In the genomic region with DNA sequence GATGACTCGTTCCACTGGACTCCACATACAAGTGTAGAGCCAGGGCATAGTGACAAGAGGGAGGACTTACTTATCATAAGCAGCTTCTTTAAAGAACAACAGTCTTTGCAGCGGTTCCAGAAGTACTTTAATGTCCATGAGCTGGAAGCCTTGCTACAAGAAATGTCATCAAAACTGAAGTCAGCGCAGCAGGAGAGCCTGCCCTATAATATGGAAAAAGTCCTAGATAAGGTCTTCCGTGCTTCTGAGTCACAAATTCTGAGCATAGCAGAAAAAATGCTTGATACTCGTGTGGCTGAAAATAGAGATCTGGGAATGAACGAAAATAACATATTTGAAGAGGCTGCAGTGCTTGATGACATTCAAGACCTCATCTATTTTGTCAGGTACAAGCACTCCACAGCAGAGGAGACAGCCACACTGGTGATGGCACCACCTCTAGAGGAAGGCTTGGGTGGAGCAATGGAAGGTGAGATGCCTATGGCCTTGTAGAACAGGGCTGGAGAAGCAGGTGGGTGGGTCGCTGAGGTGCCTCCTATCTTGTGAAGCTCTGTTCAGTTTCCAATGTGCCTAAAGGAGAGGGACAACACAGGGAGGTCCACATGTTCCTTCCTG, we compare ENCODE assay signal across 19 cellular contexts. TPM values are rescaled to one million over a fixed set of nuclear protein-coding genes. Genes with fewer than 3 reads are reported as not detected.
DNase-seq lines count a peak whose midpoint lies in the region; ATAC-seq, FAIRE-seq and TF ChIP-seq lines count a peak whose summit lies in the region.
"Had no signal": no experiment of that assay in that cellular context is flagged by ENCODE, and none has a peak within 500 bp of the region (broad histone marks: within the 10 kb centered on the region; RNA-seq: fewer than 3 reads in every experiment).

No MANE protein-coding gene starts in this region.

- H3K9ac ChIP-seq in astrocyte (ENCODE audit: low read length) = no peak overlapping the region
- H3K9ac ChIP-seq: BLaER1 had no signal

- no peaks in the 10 kb centered on the region for H4K20me1 ChIP-seq in astrocyte (ENCODE audit: insufficient read depth, low read length)
- H4K20me1 ChIP-seq: BLaER1 had no signal

- no peak overlapping the region for H3K4me3 ChIP-seq in astrocyte (ENCODE audit: insufficient read depth, low read depth, low read length)
- no peak overlapping the region for H3K4me3 ChIP-seq in fibroblast of pulmonary artery (replicated peaks; ENCODE audit: low read depth, low read length)
- no peak overlapping the region for H3K4me3 ChIP-seq in aorta (ENCODE audit: low read length in 2 of 2)
- H3K4me3 ChIP-seq: BLaER1, GM12878 had no signal

- H3K9me3 ChIP-seq in astrocyte (ENCODE audit: insufficient read depth, low read depth, low read length) = no peaks in the 10 kb centered on the region
- no peaks in the 10 kb centered on the region for H3K9me3 ChIP-seq in aorta (ENCODE audit: control insufficient read depth, low read length)
- H3K9me3 ChIP-seq: BLaER1 had no signal

- no peaks in the 10 kb centered on the region for H3K27me3 Mint-ChIP-seq in activated naive CD8-positive, alpha-beta T cell
- H3K27me3 Mint-ChIP-seq in activated naive CD8-positive, alpha-beta T cell treated with anti-CD3 and anti-CD28 coated beads, Interleukin-2, amount 50 U/mL, for 24 hours = no peaks in the 10 kb centered on the region
- H3K27me3 Mint-ChIP-seq in astrocyte (ENCODE audit: low read depth, unreplicated experiment) = no peaks in the 10 kb centered on the region

- no peak for DNase-seq in activated naive CD8-positive, alpha-beta T cell treated with anti-CD3 and anti-CD28 coated beads, Interleukin-2, amount 50 U/mL, for 24 hours
- DNase-seq in astrocyte (ENCODE audit: low read depth) (peak; percentile 71), fibroblast of pulmonary artery (ENCODE audit: low read depth) (peak; percentile 60), NCI-H187 treated with DMSO at 0.1 percent for 48 hours (lab: John Stamatoyannopoulos, UW) (no peak), aorta (no peak)
- DNase-seq: CD8-positive, alpha-beta T cell; HCEC 1CT; NCI-H1092; NCI-H146; NCI-H510A treated with DMSO at 0.1 percent for 48 hours; NCI-H82 had no signal

- peaks cover 45% of the 10 kb centered on the region for H3K36me3 ChIP-seq in astrocyte (ENCODE audit: insufficient read depth, low read length)
- H3K36me3 ChIP-seq in aorta (ENCODE audit: control insufficient read depth in 1 of 2, insufficient read depth in 2 of 2, low read length in 1 of 2) = peaks cover 5% of the 10 kb centered on the region in 2 donors

- H3K27ac ChIP-seq in astrocyte (ENCODE audit: low read depth, low read length) (no peak overlapping the region), aorta (ENCODE audit: low read depth in 1 of 2, low read length in 2 of 2) (peak overlapping the region in 1 of 2 donors; percentile 56)
- H3K27ac ChIP-seq: BLaER1, HL-60 had no signal

- peaks cover 12% of the 10 kb centered on the region for H3K36me3 Mint-ChIP-seq in activated naive CD8-positive, alpha-beta T cell
- H3K36me3 Mint-ChIP-seq in activated naive CD8-positive, alpha-beta T cell treated with anti-CD3 and anti-CD28 coated beads, Interleukin-2, amount 50 U/mL, for 24 hours (ENCODE audit: low read depth) = peaks cover 35% of the 10 kb centered on the region
- peaks cover 19% of the 10 kb centered on the region for H3K36me3 Mint-ChIP-seq in astrocyte (ENCODE audit: low read depth, unreplicated experiment)

- no peaks in the 10 kb centered on the region for H3K79me2 ChIP-seq in astrocyte (ENCODE audit: insufficient read depth, low read length)

- FAIRE-seq in astrocyte (lab: Jason Lieb, UNC) = no peak
- FAIRE-seq: G401.6, GM12878 had no signal

- H3K27me3 ChIP-seq in astrocyte (ENCODE audit: insufficient read depth, low read length) = no peaks in the 10 kb centered on the region
- H3K27me3 ChIP-seq in aorta (ENCODE audit: control insufficient read depth in 1 of 2, insufficient read depth in 2 of 2, low read length in 1 of 2) = no peaks in the 10 kb centered on the region
- H3K27me3 ChIP-seq: BLaER1 had no signal

- H3K4me1 Mint-ChIP-seq in activated naive CD8-positive, alpha-beta T cell (ENCODE audit: low read depth) = peaks cover 10% of the 10 kb centered on the region
- peaks cover 7% of the 10 kb centered on the region for H3K4me1 Mint-ChIP-seq in activated naive CD8-positive, alpha-beta T cell treated with anti-CD3 and anti-CD28 coated beads, Interleukin-2, amount 50 U/mL, for 24 hours
- H3K4me1 Mint-ChIP-seq in astrocyte (ENCODE audit: low read depth, unreplicated experiment) = peaks cover 14% of the 10 kb centered on the region

- peak overlapping the region; percentile 8 for H3K27ac Mint-ChIP-seq in activated naive CD8-positive, alpha-beta T cell
- H3K27ac Mint-ChIP-seq in activated naive CD8-positive, alpha-beta T cell treated with anti-CD3 and anti-CD28 coated beads, Interleukin-2, amount 50 U/mL, for 24 hours = no peak overlapping the region
- no peak overlapping the region for H3K27ac Mint-ChIP-seq in astrocyte (ENCODE audit: unreplicated experiment)

- intact Hi-C loops in aorta (cut with DNase I) = loop anchor here in 1 of 2 donors (10.0 kb wide), 1 partner anchor 45 kb away; a partner anchor contains a TSS

- H2AFZ ChIP-seq in astrocyte (ENCODE audit: low read depth, low read length) = no peak overlapping the region

- ATAC-seq in activated naive CD8-positive, alpha-beta T cell treated with anti-CD3 and anti-CD28 coated beads, Interleukin-2, amount 50 U/mL, for 24 hours = no peak
- ATAC-seq in GM18858 (IDR thresholded peaks at IDR 0.05; ENCODE audit: unreplicated experiment) (no peak), aorta (ENCODE audit: low FRiP score) (no peak), HG03432 (IDR thresholded peaks at IDR 0.05; ENCODE audit: unreplicated experiment) (no peak)
- ATAC-seq: CD8-positive, alpha-beta T cell; GM12878; Panc1 had no signal

- 36 to 55% methylated on average over 7 of the region's 7 CpGs for WGBS in aorta, 2 donors

- H3K4me2 ChIP-seq in astrocyte (ENCODE audit: low read length) = peak overlapping the region; percentile 32
- H3K4me2 ChIP-seq: BLaER1 had no signal

- H3K4me3 Mint-ChIP-seq in activated naive CD8-positive, alpha-beta T cell = no peak overlapping the region
- H3K4me3 Mint-ChIP-seq in activated naive CD8-positive, alpha-beta T cell treated with anti-CD3 and anti-CD28 coated beads, Interleukin-2, amount 50 U/mL, for 24 hours = no peak overlapping the region
- no peak overlapping the region for H3K4me3 Mint-ChIP-seq in astrocyte (ENCODE audit: unreplicated experiment)
- H3K4me3 Mint-ChIP-seq: CD8-positive, alpha-beta T cell had no signal

- TF ChIP-seq CTCF in astrocyte (IDR thresholded peaks at IDR 0.05; ENCODE audit: insufficient read depth, low read depth, low read length) (no peak), fibroblast of pulmonary artery (IDR thresholded peaks at IDR 0.05; ENCODE audit: low read length, missing control alignments) (no peak)

- H3K4me1 ChIP-seq in astrocyte (ENCODE audit: insufficient read depth, low read length) (peaks cover 8% of the 10 kb centered on the region), aorta (ENCODE audit: control insufficient read depth in 1 of 2, insufficient read depth in 2 of 2, low read length in 2 of 2) (peaks cover 0 to 2% of the 10 kb centered on the region in 2 donors)

- no peaks in the 10 kb centered on the region for H3K9me3 Mint-ChIP-seq in activated naive CD8-positive, alpha-beta T cell (ENCODE audit: low read depth)
- no peaks in the 10 kb centered on the region for H3K9me3 Mint-ChIP-seq in activated naive CD8-positive, alpha-beta T cell treated with anti-CD3 and anti-CD28 coated beads, Interleukin-2, amount 50 U/mL, for 24 hours
- H3K9me3 Mint-ChIP-seq in astrocyte (ENCODE audit: unreplicated experiment) = no peaks in the 10 kb centered on the region
- H3K9me3 Mint-ChIP-seq: CD8-positive, alpha-beta T cell had no signal

RNA-seq across cellular contexts. Expression of a gene that starts 12.1 kb away (rescaled TPM):
- total RNA-seq in astrocyte (63.5 and 73.5 TPM in 2 replicates), aorta (10 to 100 TPM; 55.7 to 67.4 TPM)
- 10 to 100 TPM; 15.7 to 43.3 TPM for polyA plus RNA-seq in aorta

RNA-seq across cellular contexts. Expression of a gene that starts 40.3 kb away (rescaled TPM):
- total RNA-seq in astrocyte (6.6 and 7.5 TPM in 2 replicates), aorta (10 to 100 TPM in 1 of 2 donors, 1 to 10 TPM in 1; 5.6 to 12.5 TPM)
- 1 to 10 TPM; 3.1 to 7.1 TPM for polyA plus RNA-seq in aorta

Comparison
In these comparisons a context has a peak if more than half of its experiments do, and no peak if none do; other contexts are left out.
1. DNase-seq: peak in astrocyte (single experiment) and fibroblast of pulmonary artery (single experiment); none in activated naive CD8-positive, alpha-beta T cell treated with anti-CD3 and anti-CD28 coated beads, Interleukin-2, amount 50 U/mL, for 24 hours (single experiment), NCI-H187 treated with DMSO at 0.1 percent for 48 hours (single experiment) and aorta (0 of 2).